In genomic region chr4:104486702-104487101, GRCh38 we compare ENCODE assay signal across 1 cellular context.
A peak's percentile ranks its signal among the peaks of the same experiment; 100 is the strongest.
TF ChIP-seq lines count a peak whose summit lies in the region.

No MANE protein-coding gene starts in this region.

TF ChIP-seq in GM12878, 131 proteins besides CTCF, POLR2A, EP300 and RAD21:
- TF ChIP-seq CEBPB (IDR thresholded peaks at IDR 0.05; ENCODE audit: borderline replicate concordance in 1 of 2, low read depth in 2 of 2, low read length in 2 of 2) (no peak), PAX5 (IDR thresholded peaks at IDR 0.05; ENCODE audit: borderline replicate concordance, low read depth, low read length) (no peak), IRF3 (IDR thresholded peaks at IDR 0.05) (no peak)
- TF ChIP-seq, protein P1, sequence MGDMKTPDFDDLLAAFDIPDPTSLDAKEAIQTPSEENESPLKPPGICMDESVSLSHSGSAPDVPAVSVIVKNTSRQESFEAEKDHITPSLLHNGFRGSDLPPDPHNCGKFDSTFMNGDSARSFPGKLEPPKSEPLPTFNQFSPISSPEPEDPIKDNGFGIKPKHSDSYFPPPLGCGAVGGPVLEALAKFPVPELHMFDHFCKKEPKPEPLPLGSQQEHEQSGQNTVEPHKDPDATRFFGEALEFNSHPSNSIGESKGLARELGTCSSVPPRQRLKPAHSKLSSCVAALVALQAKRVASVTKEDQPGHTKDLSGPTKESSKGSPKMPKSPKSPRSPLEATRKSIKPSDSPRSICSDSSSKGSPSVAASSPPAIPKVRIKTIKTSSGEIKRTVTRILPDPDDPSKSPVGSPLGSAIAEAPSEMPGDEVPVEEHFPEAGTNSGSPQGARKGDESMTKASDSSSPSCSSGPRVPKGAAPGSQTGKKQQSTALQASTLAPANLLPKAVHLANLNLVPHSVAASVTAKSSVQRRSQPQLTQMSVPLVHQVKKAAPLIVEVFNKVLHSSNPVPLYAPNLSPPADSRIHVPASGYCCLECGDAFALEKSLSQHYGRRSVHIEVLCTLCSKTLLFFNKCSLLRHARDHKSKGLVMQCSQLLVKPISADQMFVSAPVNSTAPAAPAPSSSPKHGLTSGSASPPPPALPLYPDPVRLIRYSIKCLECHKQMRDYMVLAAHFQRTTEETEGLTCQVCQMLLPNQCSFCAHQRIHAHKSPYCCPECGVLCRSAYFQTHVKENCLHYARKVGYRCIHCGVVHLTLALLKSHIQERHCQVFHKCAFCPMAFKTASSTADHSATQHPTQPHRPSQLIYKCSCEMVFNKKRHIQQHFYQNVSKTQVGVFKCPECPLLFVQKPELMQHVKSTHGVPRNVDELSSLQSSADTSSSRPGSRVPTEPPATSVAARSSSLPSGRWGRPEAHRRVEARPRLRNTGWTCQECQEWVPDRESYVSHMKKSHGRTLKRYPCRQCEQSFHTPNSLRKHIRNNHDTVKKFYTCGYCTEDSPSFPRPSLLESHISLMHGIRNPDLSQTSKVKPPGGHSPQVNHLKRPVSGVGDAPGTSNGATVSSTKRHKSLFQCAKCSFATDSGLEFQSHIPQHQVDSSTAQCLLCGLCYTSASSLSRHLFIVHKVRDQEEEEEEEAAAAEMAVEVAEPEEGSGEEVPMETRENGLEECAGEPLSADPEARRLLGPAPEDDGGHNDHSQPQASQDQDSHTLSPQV (IDR thresholded peaks at IDR 0.05): no peak
- TF ChIP-seq, protein P2, sequence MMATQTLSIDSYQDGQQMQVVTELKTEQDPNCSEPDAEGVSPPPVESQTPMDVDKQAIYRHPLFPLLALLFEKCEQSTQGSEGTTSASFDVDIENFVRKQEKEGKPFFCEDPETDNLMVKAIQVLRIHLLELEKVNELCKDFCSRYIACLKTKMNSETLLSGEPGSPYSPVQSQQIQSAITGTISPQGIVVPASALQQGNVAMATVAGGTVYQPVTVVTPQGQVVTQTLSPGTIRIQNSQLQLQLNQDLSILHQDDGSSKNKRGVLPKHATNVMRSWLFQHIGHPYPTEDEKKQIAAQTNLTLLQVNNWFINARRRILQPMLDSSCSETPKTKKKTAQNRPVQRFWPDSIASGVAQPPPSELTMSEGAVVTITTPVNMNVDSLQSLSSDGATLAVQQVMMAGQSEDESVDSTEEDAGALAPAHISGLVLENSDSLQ (IDR thresholded peaks at IDR 0.05): peak; percentile 44
